In the genomic region with DNA sequence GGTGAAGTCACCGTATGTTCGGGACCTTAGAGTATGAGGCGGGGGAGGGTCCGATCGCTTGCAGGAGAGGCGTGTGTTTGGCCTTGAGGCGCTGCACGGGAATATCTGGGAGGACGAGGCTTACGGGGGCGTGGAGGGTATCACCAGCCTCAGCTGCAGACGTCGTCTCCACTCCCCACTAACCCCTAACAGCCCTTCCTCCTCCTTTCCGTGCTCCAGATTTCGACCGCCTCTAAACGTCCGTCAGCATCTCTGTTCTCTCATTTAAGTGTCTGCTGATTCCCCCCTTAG, we compare ENCODE assay signal across 8 cellular contexts. TPM values are rescaled to one million over a fixed set of nuclear protein-coding genes. Genes with fewer than 3 reads are reported as not detected.
DNase-seq lines count a peak whose midpoint lies in the region; ATAC-seq and TF ChIP-seq lines count a peak whose summit lies in the region.

No MANE protein-coding gene starts in this region.

- H3K27ac ChIP-seq in WERI-Rb-1: peak overlapping the region; percentile 72; the same call in 1 of the 2 replicates
- peak overlapping the region; percentile 59 to 93 (median 88) for H3K27ac ChIP-seq in heart left ventricle
- peak overlapping the region; percentile 73 to 88 (median 87) for H3K27ac ChIP-seq in gastrocnemius medialis

- DNase-seq in activated CD4-positive, CD25-positive, alpha-beta regulatory T cell treated with anti-CD3 and anti-CD28 coated beads, Interleukin-2, amount 50 U/mL, for 16 hours (ENCODE audit: low read depth, low spot score): peak; percentile 1
- DNase-seq in activated CD4-positive, CD25-positive, alpha-beta regulatory T cell (lab: John Stamatoyannopoulos, UW): no peak
- peak; percentile 33 for DNase-seq in WERI-Rb-1
- no peak for DNase-seq in heart left ventricle
- no peak for DNase-seq in gastrocnemius medialis
- no peak for DNase-seq in NCI-H1092 treated with DMSO at 0.1 percent for 48 hours (lab: John Stamatoyannopoulos, UW)
- DNase-seq in NCI-H187 treated with DMSO at 0.1 percent for 48 hours (lab: John Stamatoyannopoulos, UW): no peak

- H3K9me3 ChIP-seq in WERI-Rb-1 (ENCODE audit: severe bottlenecking) (peaks cover 4% of the 10 kb centered on the region), heart left ventricle (no peaks in the 10 kb centered on the region), gastrocnemius medialis (no peaks in the 10 kb centered on the region)

- ATAC-seq in heart left ventricle (peak in 1 of 4 donors; percentile 38), gastrocnemius medialis (peak in 1 of 2 donors; percentile 32), HG02885 (IDR thresholded peaks at IDR 0.05; ENCODE audit: poor library complexity, unreplicated experiment) (no peak)

- WGBS in heart left ventricle, 4 donors: 0% methylated on average over 17 to 18 of the region's 18 CpGs

- H3K36me3 ChIP-seq in WERI-Rb-1 (peaks cover 17% of the 10 kb centered on the region), heart left ventricle (peaks cover 0 to 32% (median 31%) of the 10 kb centered on the region in 9 donors), gastrocnemius medialis (peaks cover 0 to 28% of the 10 kb centered on the region in 2 donors)

- H3K27me3 ChIP-seq in WERI-Rb-1 (ENCODE audit: insufficient read depth, low read depth, severe bottlenecking) (no peaks in the 10 kb centered on the region), heart left ventricle (no peaks in the 10 kb centered on the region), gastrocnemius medialis (no peaks in the 10 kb centered on the region)

- H3K4me3 ChIP-seq in WERI-Rb-1 (ENCODE audit: low read depth, low read length): peak overlapping the region; percentile 85
- H3K4me3 ChIP-seq in heart left ventricle: peak overlapping the region; percentile 64 to 95 (median 84)
- H3K4me3 ChIP-seq in gastrocnemius medialis: peak overlapping the region; percentile 76 to 97 (median 86)

- TF ChIP-seq CTCF in WERI-Rb-1 (IDR thresholded peaks at IDR 0.05; ENCODE audit: low read depth, low read length) (no peak), heart left ventricle (IDR thresholded peaks at IDR 0.05) (no peak), gastrocnemius medialis (IDR thresholded peaks at IDR 0.05 in 4 of 5, conservative IDR thresholded peaks at IDR 0.05 in 1 of 5) (no peak)

- in situ Hi-C loops in gastrocnemius medialis (cut with MboI; ENCODE audit: low sequenced_read_pairs in 4 of 4): no loop called here

- intact Hi-C loops in heart left ventricle (cut with DNase I) (loop anchor here in 1 of 10 donors (5.0 kb wide), 1 partner anchor 153 kb away; a partner anchor contains a TSS), gastrocnemius medialis (cut with DNase I; ENCODE audit: low total_unique reads) (no loop called here)

- no peak for TF ChIP-seq POLR2A in heart left ventricle (IDR thresholded peaks at IDR 0.05)
- TF ChIP-seq POLR2A in gastrocnemius medialis (IDR thresholded peaks at IDR 0.05): no peak

- H3K4me1 ChIP-seq in heart left ventricle: peaks cover 0 to 20% (median 9%) of the 10 kb centered on the region in 12 donors
- peaks cover 9 to 10% of the 10 kb centered on the region in 2 donors for H3K4me1 ChIP-seq in gastrocnemius medialis

RNA-seq across cellular contexts. Expression of a gene that starts 23.5 kb away (rescaled TPM):
- total RNA-seq in heart left ventricle (10 to 100 TPM; 11.4 to 20.1 (median 15.0) TPM), gastrocnemius medialis (1 to 10 TPM; 4.5 to 8.9 (median 5.3) TPM)
- polyA plus RNA-seq in heart left ventricle: 10 to 100 TPM in 1 of 2 donors, 1 to 10 TPM in 1; 6.4 to 11.0 TPM

RNA-seq across cellular contexts. Expression of a gene that starts 23.6 kb away (rescaled TPM):
- not detected for total RNA-seq in heart left ventricle
- not detected for polyA plus RNA-seq in heart left ventricle
- 1 to 10 TPM in 2 of 4 donors, under 1 TPM in 2; 0.09 to 6.4 (median 1.1) TPM for total RNA-seq in gastrocnemius medialis

Comparison
In these comparisons a context has a peak if more than half of its experiments do, and no peak if none do; other contexts are left out.
1. DNase-seq: peak in activated CD4-positive, CD25-positive, alpha-beta regulatory T cell treated with anti-CD3 and anti-CD28 coated beads, Interleukin-2, amount 50 U/mL, for 16 hours (single experiment) and WERI-Rb-1 (single experiment); none in activated CD4-positive, CD25-positive, alpha-beta regulatory T cell (0 of 4), heart left ventricle (0 of 5), gastrocnemius medialis (0 of 2), NCI-H1092 treated with DMSO at 0.1 percent for 48 hours (single experiment) and NCI-H187 treated with DMSO at 0.1 percent for 48 hours (single experiment).
2. Peak in every context shown above with its lines, with median percentiles within 50 percentile points of each other: H3K27ac ChIP-seq and H3K4me3 ChIP-seq.